8 cellular contexts compared by ENCODE assay signal in genomic region chr19:16628984-16629691, GRCh38. TPM values are rescaled to one million over a fixed set of nuclear protein-coding genes. Genes with fewer than 3 reads are reported as not detected.
DNase-seq lines count a peak whose midpoint lies in the region; ATAC-seq and TF ChIP-seq lines count a peak whose summit lies in the region.

No MANE protein-coding gene starts in this region.

- peak overlapping the region; percentile 87 for H3K27ac ChIP-seq in GM23248
- H3K27ac ChIP-seq in right lobe of liver: peak overlapping the region; percentile 86 to 90 (median 88)
- H3K27ac ChIP-seq in tibial nerve: peak overlapping the region; percentile 87 to 98 (median 96)

- peak; percentile 67 for DNase-seq in BJ (ENCODE audit: low read depth)
- peak; percentile 65 for DNase-seq in GM23248
- DNase-seq in OCI-M1 (lab: John Stamatoyannopoulos, UW): peak; percentile 70
- no peak for DNase-seq in central memory CD8-positive, alpha-beta T cell (ENCODE audit: low spot score in 2 of 2)
- peak in 2 of 3 donors; percentile 49 to 63 for DNase-seq in right lobe of liver
- DNase-seq in tibial nerve (ENCODE audit: low spot score in 2 of 2): peak in 1 of 2 donors; percentile 55
- no peak for DNase-seq in NCI-H345 (lab: John Stamatoyannopoulos, UW)

- H3K27me3 ChIP-seq in BJ (ENCODE audit: control insufficient read depth, insufficient read depth, low read length): no peaks in the 10 kb centered on the region
- no peaks in the 10 kb centered on the region for H3K27me3 ChIP-seq in GM23248 (replicated peaks; ENCODE audit: insufficient read depth)
- H3K27me3 ChIP-seq in right lobe of liver: no peaks in the 10 kb centered on the region
- no peaks in the 10 kb centered on the region for H3K27me3 ChIP-seq in tibial nerve

- ATAC-seq in central memory CD8-positive, alpha-beta T cell (replicated peaks; ENCODE audit: extremely low read depth, poor library complexity, severe bottlenecking): peak; percentile 21
- ATAC-seq in right lobe of liver (peak in 3 of 4 donors; percentile 1 to 14 (median 1)), GM21737 (IDR thresholded peaks at IDR 0.05; ENCODE audit: unreplicated experiment) (no peak)

- no peak for TF ChIP-seq CTCF in BJ (IDR thresholded peaks at IDR 0.05; ENCODE audit: insufficient read depth, low read depth, low read length)
- TF ChIP-seq CTCF in right lobe of liver (IDR thresholded peaks at IDR 0.05): no peak
- no peak for TF ChIP-seq CTCF in tibial nerve (IDR thresholded peaks at IDR 0.05)

- H3K9me3 Mint-ChIP-seq in central memory CD8-positive, alpha-beta T cell: no peaks in the 10 kb centered on the region

- H3K79me2 ChIP-seq in GM23248 (ENCODE audit: insufficient read depth): peaks cover 68% of the 10 kb centered on the region

- no peak for TF ChIP-seq POLR2A in right lobe of liver (IDR thresholded peaks at IDR 0.05)
- no peak for TF ChIP-seq POLR2A in tibial nerve (IDR thresholded peaks at IDR 0.05)

- H3K27me3 Mint-ChIP-seq in central memory CD8-positive, alpha-beta T cell: no peaks in the 10 kb centered on the region

- peak overlapping the region; percentile 92 for H3K9ac ChIP-seq in GM23248

- peak in 1 of 2 donors; percentile 75 for TF ChIP-seq EP300 in tibial nerve (IDR thresholded peaks at IDR 0.05)

- H3K9me2 ChIP-seq in GM23248 (ENCODE audit: insufficient read depth): no peaks in the 10 kb centered on the region

- CTCF ChIA-PET in BJ (lab: Yijun Ruan, JAX): interaction anchor here (1.1 kb wide), 1 partner anchor 212 kb away, joined by 3 read pairs; no protein-coding TSS in a partner anchor

- peaks cover 14% of the 10 kb centered on the region for H3F3A ChIP-seq in GM23248 (ENCODE audit: insufficient read depth)

- H3K36me3 Mint-ChIP-seq in central memory CD8-positive, alpha-beta T cell (ENCODE audit: insufficient read depth): peaks cover 32% of the 10 kb centered on the region

- H2AFZ ChIP-seq in GM23248: peak overlapping the region; percentile 82

- peaks cover 15% of the 10 kb centered on the region; the same call in 1 of the 2 replicates for H4K20me1 ChIP-seq in GM23248 (ENCODE audit: insufficient read depth)

- no peaks in the 10 kb centered on the region for H3K9me3 ChIP-seq in GM23248 (ENCODE audit: low read depth)
- H3K9me3 ChIP-seq in right lobe of liver: no peaks in the 10 kb centered on the region
- H3K9me3 ChIP-seq in tibial nerve: no peaks in the 10 kb centered on the region

- intact Hi-C loops in right lobe of liver (cut with DNase I): loop anchor here in 1 of 2 donors (5.0 kb wide), 1 partner anchor 57 kb away; the partner anchor contains the start of gene SLC35E1

- peak overlapping the region; percentile 94 for H3K4me3 Mint-ChIP-seq in central memory CD8-positive, alpha-beta T cell

- in situ Hi-C loops in GM23248 (cut with MboI): no loop called here

- peaks cover 8% of the 10 kb centered on the region for H3K4me1 ChIP-seq in GM23248 (ENCODE audit: insufficient read depth)
- peaks cover 0 to 35% (median 13%) of the 10 kb centered on the region in 4 donors for H3K4me1 ChIP-seq in right lobe of liver
- H3K4me1 ChIP-seq in tibial nerve: peaks cover 0 to 47% (median 21%) of the 10 kb centered on the region in 4 donors

- peaks cover 33% of the 10 kb centered on the region for H3K4me1 Mint-ChIP-seq in central memory CD8-positive, alpha-beta T cell

- H3K4me3 ChIP-seq in BJ (ENCODE audit: low read depth, low read length): peak overlapping the region; percentile 74
- H3K4me3 ChIP-seq in GM23248: peak overlapping the region; percentile 79
- H3K4me3 ChIP-seq in right lobe of liver: peak overlapping the region; percentile 67 to 97 (median 95)
- H3K4me3 ChIP-seq in tibial nerve: peak overlapping the region; percentile 81 to 97 (median 90)

- 2 to 4% methylated on average over 23 of the region's 23 CpGs for WGBS in GM23248 (ENCODE audit: low coverage in 1 of 2, low lambda C conversion rate in 2 of 2, missing lambda C conversion rate in 2 of 2), 2 experiments
- 4% methylated on average over 15 of the region's 23 CpGs for WGBS in right lobe of liver (ENCODE audit: insufficient coverage, low coverage, low lambda C conversion rate, missing lambda C conversion rate)
- 6% methylated on average over 20 to 21 of the region's 23 CpGs for WGBS in tibial nerve, 2 donors

- H3K36me3 ChIP-seq in BJ (ENCODE audit: control insufficient read depth, insufficient read depth, low read length) (peaks cover 5% of the 10 kb centered on the region), GM23248 (ENCODE audit: low read depth) (peaks cover 3% of the 10 kb centered on the region; the same call in 1 of the 2 replicates), right lobe of liver (peaks cover 0 to 2% (median under 1%) of the 10 kb centered on the region in 4 donors), tibial nerve (peaks cover 0 to 33% (median 0%) of the 10 kb centered on the region in 3 donors)

- peak overlapping the region; percentile 88 for H3K27ac Mint-ChIP-seq in central memory CD8-positive, alpha-beta T cell (ENCODE audit: low read depth)

- POLR2A ChIA-PET in BJ (lab: Charles Lee): interaction anchor here (0.7 kb wide), 1 partner anchor 47 kb away, joined by 3 read pairs; no protein-coding TSS in a partner anchor

- H3K4me2 ChIP-seq in GM23248 (ENCODE audit: unreplicated experiment): peak overlapping the region; percentile 88

RNA-seq across cellular contexts. Expression of gene MED26, which starts 1.1 kb away (rescaled TPM):
- 2.9 and 3.9 TPM in 2 replicates for polyA plus RNA-seq in BJ (2011; rRNA removed)
- polyA minus RNA-seq in BJ (2011; rRNA and poly(A)+ RNA removed): 7.8 and 9.4 TPM in 2 replicates
- total RNA-seq in GM23248 (2014; rRNA removed; shearing (Covaris generic)): 6.2 and 6.7 TPM in 2 replicates
- polyA plus RNA-seq in GM23248 (2016; fragmentation: Nextera tagmentation; extraction: Ambion mirVana): 3.3 and 4.4 TPM in 2 replicates
- 1 to 10 TPM; 3.4 to 5.4 (median 4.4) TPM for total RNA-seq in right lobe of liver
- total RNA-seq in tibial nerve: 10 to 100 TPM in 2 of 4 donors, 1 to 10 TPM in 2; 6.1 to 14.2 (median 11.7) TPM

RNA-seq across cellular contexts. Expression of gene SMIM7, which starts 30.8 kb away (rescaled TPM):
- polyA plus RNA-seq in BJ (2011; rRNA removed): 61.4 and 104 TPM in 2 replicates
- 22.1 and 29.9 TPM in 2 replicates for polyA minus RNA-seq in BJ (2011; rRNA and poly(A)+ RNA removed)
- 65.8 and 79.0 TPM in 2 replicates for total RNA-seq in GM23248 (2014; rRNA removed; shearing (Covaris generic))
- polyA plus RNA-seq in GM23248 (2016; fragmentation: Nextera tagmentation; extraction: Ambion mirVana): 89.9 and 92.9 TPM in 2 replicates
- total RNA-seq in right lobe of liver: 10 to 100 TPM; 34.7 to 76.5 (median 41.2) TPM
- 100 to 1,000 TPM; 105 to 175 (median 132) TPM for total RNA-seq in tibial nerve

RNA-seq across cellular contexts. Expression of gene TMEM38A, which starts 31.8 kb away (rescaled TPM):
- polyA plus RNA-seq in BJ (2011; rRNA removed) (1.2 and 1.6 TPM in 2 replicates), GM23248 (2016; fragmentation: Nextera tagmentation; extraction: Ambion mirVana) (1.1 and 1.6 TPM in 2 replicates)
- polyA minus RNA-seq in BJ (2011; rRNA and poly(A)+ RNA removed): 1.7 and 2.7 TPM in 2 replicates
- total RNA-seq in GM23248 (2014; rRNA removed; shearing (Covaris generic)): 1.3 TPM in 1 of 2 replicates, not detected in the other
- total RNA-seq in right lobe of liver (1 to 10 TPM; 2.7 to 8.3 (median 5.3) TPM), tibial nerve (1 to 10 TPM; 3.3 to 7.3 (median 3.6) TPM)

RNA-seq across cellular contexts. Expression of gene SLC35E1, which starts 56.9 kb away (rescaled TPM):
- polyA plus RNA-seq in BJ (2011; rRNA removed): 35.2 and 55.6 TPM in 2 replicates
- polyA minus RNA-seq in BJ (2011; rRNA and poly(A)+ RNA removed): 41.1 and 81.7 TPM in 2 replicates
- total RNA-seq in GM23248 (2014; rRNA removed; shearing (Covaris generic)): 39.7 and 43.2 TPM in 2 replicates
- polyA plus RNA-seq in GM23248 (2016; fragmentation: Nextera tagmentation; extraction: Ambion mirVana): 35.7 and 38.8 TPM in 2 replicates
- 10 to 100 TPM; 17.2 to 27.4 (median 20.1) TPM for total RNA-seq in right lobe of liver
- 10 to 100 TPM; 24.9 to 29.5 (median 28.0) TPM for total RNA-seq in tibial nerve

Comparison
In these comparisons a context has a peak if more than half of its experiments do, and no peak if none do; other contexts are left out.
1. DNase-seq: peak in BJ (single experiment), GM23248 (single experiment), OCI-M1 (single experiment) and right lobe of liver (2 of 3); none in central memory CD8-positive, alpha-beta T cell (0 of 2) and NCI-H345 (single experiment).
2. Peak in every context shown above with its lines, with median percentiles within 50 percentile points of each other: H3K4me3 ChIP-seq and H3K27ac ChIP-seq.